9 cellular contexts compared by ENCODE assay signal in the genomic region with DNA sequence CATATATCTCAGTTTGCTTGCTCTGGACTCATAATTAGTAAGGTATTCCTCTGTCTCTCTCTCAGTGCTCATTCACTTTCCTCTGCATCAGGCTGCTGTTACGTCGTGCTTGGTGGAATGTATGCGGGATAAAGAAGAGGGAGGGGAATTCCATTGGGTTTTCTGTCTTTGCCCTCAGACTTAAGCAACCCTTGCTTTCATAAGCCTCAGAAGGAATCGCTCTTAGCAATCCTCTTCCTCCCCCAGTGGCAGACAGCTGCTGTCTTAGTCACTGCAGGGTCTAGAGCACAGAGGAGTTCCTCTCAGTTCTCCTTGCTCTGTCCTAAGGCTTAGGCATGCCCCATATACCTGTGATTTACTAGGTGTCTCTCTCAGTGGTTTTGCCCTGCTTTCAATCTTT. TPM values are rescaled to one million over a fixed set of nuclear protein-coding genes. Genes with fewer than 3 reads are reported as not detected.
DNase-seq lines count a peak whose midpoint lies in the region; ATAC-seq and TF ChIP-seq lines count a peak whose summit lies in the region.
"Had no signal": no experiment of that assay in that cellular context is flagged by ENCODE, and none has a peak within 500 bp of the region (broad histone marks: within the 10 kb centered on the region; RNA-seq: fewer than 3 reads in every experiment).

No MANE protein-coding gene starts in this region.

- H3K4me3 ChIP-seq in BJ (ENCODE audit: low read depth, low read length), result no peak overlapping the region
- H3K4me3 ChIP-seq in coronary artery, result no peak overlapping the region

- H3K27ac ChIP-seq in CD4-positive, alpha-beta T cell (ENCODE audit: low read depth, low read length), result no peak overlapping the region
- no peak overlapping the region for H3K27ac ChIP-seq in coronary artery

- peak; percentile 70 for DNase-seq in BJ (ENCODE audit: low read depth)
- DNase-seq in fibroblast of gingiva (ENCODE audit: low read depth), result peak; percentile 60
- no peak for DNase-seq in CD4-positive, alpha-beta T cell
- DNase-seq in LoVo (ENCODE audit: low spot score), result no peak
- no peak for DNase-seq in coronary artery (ENCODE audit: low spot score)
- DNase-seq in sciatic nerve (ENCODE audit: low spot score), result no peak

- TF ChIP-seq CTCF in BJ (IDR thresholded peaks at IDR 0.05; ENCODE audit: insufficient read depth, low read depth, low read length) (peak; percentile 29; the same call in 1 of the 2 replicates), coronary artery (IDR thresholded peaks at IDR 0.05) (no peak)
- TF ChIP-seq CTCF in CD4-positive, alpha-beta T cell (IDR thresholded peaks at IDR 0.05), result no peak

- CTCF ChIA-PET in BJ (lab: Yijun Ruan, JAX), result no interaction called here
- CTCF ChIA-PET in CD4-positive, alpha-beta T cell (lab: Charles Lee), result no interaction called here

- POLR2A ChIA-PET in BJ (lab: Charles Lee), result no interaction called here
- POLR2A ChIA-PET in CD4-positive, alpha-beta T cell (lab: Charles Lee), result no interaction called here

- no peaks in the 10 kb centered on the region for H3K36me3 ChIP-seq in BJ (ENCODE audit: control insufficient read depth, insufficient read depth, low read length)

- H3K9me3 Mint-ChIP-seq in CD4-positive, alpha-beta T cell, result peaks cover 10% of the 10 kb centered on the region

- H3K4me1 Mint-ChIP-seq in CD4-positive, alpha-beta T cell (ENCODE audit: low read depth), result no peaks in the 10 kb centered on the region

- H3K9me3 ChIP-seq in CD4-positive, alpha-beta T cell (ENCODE audit: control insufficient read depth, low read length), result peaks cover 8% of the 10 kb centered on the region

- no peaks in the 10 kb centered on the region for H3K27me3 ChIP-seq in BJ (ENCODE audit: control insufficient read depth, insufficient read depth, low read length)
- H3K27me3 ChIP-seq in CD4-positive, alpha-beta T cell (ENCODE audit: control insufficient read depth, insufficient read depth, low read length), result no peaks in the 10 kb centered on the region

- H3K36me3 Mint-ChIP-seq in CD4-positive, alpha-beta T cell (ENCODE audit: low read depth), result no peaks in the 10 kb centered on the region

- ATAC-seq in GM19455 (IDR thresholded peaks at IDR 0.05; ENCODE audit: unreplicated experiment) (peak; percentile 94), HG03354 (IDR thresholded peaks at IDR 0.05; ENCODE audit: poor library complexity, severe bottlenecking, unreplicated experiment) (peak; percentile 95), sciatic nerve (no peak)
- ATAC-seq in CD4-positive, alpha-beta T cell (ENCODE audit: poor library complexity), result no peak

- H3K4me3 Mint-ChIP-seq in CD4-positive, alpha-beta T cell, result no peak overlapping the region

- no peak overlapping the region for H3K27ac Mint-ChIP-seq in CD4-positive, alpha-beta T cell

- peaks cover 16% of the 10 kb centered on the region for H3K27me3 Mint-ChIP-seq in CD4-positive, alpha-beta T cell

- intact Hi-C loops in CD4-positive, alpha-beta T cell (cut with DNase I, micrococcal nuclease), result no loop called here
- intact Hi-C loops in sciatic nerve (cut with DNase I), result no loop called here

RNA-seq across cellular contexts. Expression of gene NTMT2, which starts 19.1 kb away (rescaled TPM):
- not detected in 2 replicates for polyA plus RNA-seq in BJ (2011; rRNA removed)
- not detected in 2 replicates for polyA minus RNA-seq in BJ (2011; rRNA and poly(A)+ RNA removed)
- not detected for total RNA-seq in CD4-positive, alpha-beta T cell
- total RNA-seq in sciatic nerve, result not detected
- total RNA-seq: dermis microvascular lymphatic vessel endothelial cell had no signal

RNA-seq across cellular contexts. Expression of gene KIFAP3, which starts 52.2 kb away (rescaled TPM):
- 6.1 and 13.8 TPM in 2 replicates for polyA plus RNA-seq in BJ (2011; rRNA removed)
- 6.6 and 10.5 TPM in 2 replicates for polyA minus RNA-seq in BJ (2011; rRNA and poly(A)+ RNA removed)
- 10 to 100 TPM; 12.1 to 12.6 TPM for total RNA-seq in CD4-positive, alpha-beta T cell
- total RNA-seq in sciatic nerve, result 49.9 TPM

Comparison
In these comparisons a context has a peak if more than half of its experiments do, and no peak if none do; other contexts are left out.
1. DNase-seq: peak in BJ (single experiment) and fibroblast of gingiva (single experiment); none in CD4-positive, alpha-beta T cell (0 of 10), LoVo (single experiment), coronary artery (single experiment) and sciatic nerve (single experiment).
2. ATAC-seq: peak in GM19455 (single experiment) and HG03354 (single experiment); none in CD4-positive, alpha-beta T cell (single experiment) and sciatic nerve (single experiment).